In genomic region chr9:37632479-37632878, GRCh38 we compare ENCODE assay signal across 15 cellular contexts. TPM values are rescaled to one million over a fixed set of nuclear protein-coding genes. Genes with fewer than 3 reads are reported as not detected.
DNase-seq lines count a peak whose midpoint lies in the region; ATAC-seq, FAIRE-seq and TF ChIP-seq lines count a peak whose summit lies in the region.
"Had no signal": no experiment of that assay in that cellular context is flagged by ENCODE, and none has a peak within 500 bp of the region (broad histone marks: within the 10 kb centered on the region; RNA-seq: fewer than 3 reads in every experiment).

No MANE protein-coding gene starts in this region.

- no peak overlapping the region for H3K18ac ChIP-seq in H1 (ENCODE audit: extremely low read depth, low read length)

- H3F3A ChIP-seq in GM23338 (replicated peaks; ENCODE audit: low read depth): no peaks in the 10 kb centered on the region

- H4K91ac ChIP-seq in H1 (replicated peaks; ENCODE audit: insufficient read length, low read length): no peak overlapping the region

- H2AFZ ChIP-seq in GM23338: 0 out of 2 replicates have a peak overlapping the region, but pooled peaks have one; percentile 49
- peak overlapping the region; percentile 57 for H2AFZ ChIP-seq in H1 (ENCODE audit: low read length)

- peak; percentile 41; the same call in 1 of the 3 replicates for ATAC-seq in GM23338
- ATAC-seq: CD8-positive, alpha-beta T cell had no signal

- H3K79me1 ChIP-seq in H1 (ENCODE audit: low read depth, low read length): no peaks in the 10 kb centered on the region

- TF ChIP-seq EP300 in Ishikawa (IDR thresholded peaks at IDR 0.05; ENCODE audit: borderline replicate concordance): no peak
- TF ChIP-seq EP300 in H1 (IDR thresholded peaks at IDR 0.05; ENCODE audit: borderline replicate concordance in 1 of 2, low read depth in 2 of 2, low read length in 2 of 2): no peak

- POLR2A ChIA-PET in H1 (lab: Charles Lee; ENCODE audit: partially characterized antibody): interaction anchor here (0.7 kb wide), 1 partner anchor 11 kb away, joined by 3 read pairs; no protein-coding TSS in a partner anchor

- no peak overlapping the region for H2BK15ac ChIP-seq in H1 (ENCODE audit: low read length)

- H3K56ac ChIP-seq in H1 (replicated peaks; ENCODE audit: insufficient read length, low read depth, low read length): no peak overlapping the region

- H3K23ac ChIP-seq in H1 (ENCODE audit: insufficient read length): no peak overlapping the region

- TF ChIP-seq RAD21 in Ishikawa (IDR thresholded peaks at IDR 0.05; ENCODE audit: low read depth): no peak
- TF ChIP-seq RAD21 in H1 (IDR thresholded peaks at IDR 0.05 in 1 of 2, conservative IDR thresholded peaks at IDR 0.05 in 1 of 2; ENCODE audit: low read depth in 2 of 2, low read length in 2 of 2): no peak

- no peaks in the 10 kb centered on the region for H4K20me1 ChIP-seq in GM23338 (replicated peaks; ENCODE audit: insufficient read depth)
- H4K20me1 ChIP-seq in H1 (replicated peaks in 1 of 2; ENCODE audit: control insufficient read depth in 1 of 2, insufficient read depth in 2 of 2, low read length in 2 of 2): no peaks in the 10 kb centered on the region

- H3K14ac ChIP-seq in H1 (ENCODE audit: insufficient read length): no peak overlapping the region

- no peak overlapping the region for H2BK5ac ChIP-seq in H1 (ENCODE audit: low read depth, low read length)

- H3K79me2 ChIP-seq in GM23338 (replicated peaks; ENCODE audit: insufficient read depth): no peaks in the 10 kb centered on the region
- no peaks in the 10 kb centered on the region for H3K79me2 ChIP-seq in H1 (ENCODE audit: control insufficient read depth in 1 of 2, insufficient read depth in 2 of 2, low read length in 2 of 2)

- H3K4me3 ChIP-seq in GM23338: no peak overlapping the region
- H3K4me3 ChIP-seq in H1 (ENCODE audit: extremely low read depth in 1 of 4, insufficient read depth in 2 of 4, low read depth in 3 of 4, low read length in 4 of 4): no peak overlapping the region
- no peak overlapping the region for H3K4me3 ChIP-seq in prostate gland
- H3K4me3 ChIP-seq in ascending aorta: no peak overlapping the region

- H2AK5ac ChIP-seq in H1 (ENCODE audit: low read depth, low read length): no peak overlapping the region

- no peak for TF ChIP-seq POLR2A in H1 (IDR thresholded peaks at IDR 0.05; ENCODE audit: control extremely low read depth in 1 of 2, low read depth in 2 of 2, low read length in 2 of 2)
- no peak for TF ChIP-seq POLR2A in prostate gland (IDR thresholded peaks at IDR 0.05)

- H2BK12ac ChIP-seq in H1 (ENCODE audit: low read depth, low read length): no peak overlapping the region

- no peak for FAIRE-seq in H1 (lab: Jason Lieb, UNC)
- FAIRE-seq: H54 had no signal

- no peaks in the 10 kb centered on the region for H3K9me3 Mint-ChIP-seq in GM23338
- H3K9me3 Mint-ChIP-seq: CD8-positive, alpha-beta T cell had no signal

- H3K27me3 ChIP-seq in GM23338 (ENCODE audit: insufficient read depth) (no peaks in the 10 kb centered on the region), H1 (replicated peaks in 1 of 4; ENCODE audit: control insufficient read depth in 3 of 4, extremely low read depth in 1 of 4, insufficient read depth in 3 of 4, low read length in 3 of 4) (no peaks in the 10 kb centered on the region), prostate gland (replicated peaks; ENCODE audit: insufficient read depth) (no peaks in the 10 kb centered on the region), ascending aorta (no peaks in the 10 kb centered on the region)

- H3K4me3 Mint-ChIP-seq in GM23338: no peak overlapping the region
- H3K4me3 Mint-ChIP-seq: CD14-positive monocyte; CD8-positive, alpha-beta T cell had no signal

- no peak overlapping the region for H3K4me2 ChIP-seq in GM23338
- no peak overlapping the region for H3K4me2 ChIP-seq in H1 (ENCODE audit: insufficient read depth in 1 of 2, low read depth in 2 of 2, low read length in 2 of 2)

- no peak overlapping the region for H4K8ac ChIP-seq in H1 (ENCODE audit: extremely low read depth, insufficient read depth, low read length)

- no peak overlapping the region for H3K27ac Mint-ChIP-seq in GM23338
- H3K27ac Mint-ChIP-seq: CD14-positive monocyte; CD8-positive, alpha-beta T cell had no signal

- no peak overlapping the region for H4K5ac ChIP-seq in H1 (ENCODE audit: insufficient read length, low read depth, low read length)

- H2BK120ac ChIP-seq in H1 (replicated peaks; ENCODE audit: low read depth, low read length): no peak overlapping the region

- intact Hi-C loops in prostate gland (cut with DNase I): no loop called here
- intact Hi-C loops in ascending aorta (cut with DNase I): no loop called here

- no peaks in the 10 kb centered on the region for H3K9me2 ChIP-seq in GM23338 (ENCODE audit: insufficient read depth)

- no peak overlapping the region for H3K9ac ChIP-seq in H1 (replicated peaks in 1 of 4; ENCODE audit: extremely low read depth in 1 of 4, low read depth in 3 of 4, low read length in 3 of 4)

- H2BK20ac ChIP-seq in H1 (ENCODE audit: low read length): no peak overlapping the region

- H3K27me3 Mint-ChIP-seq in GM23338 (ENCODE audit: insufficient read depth, low read depth, poor library complexity): peaks cover 1% of the 10 kb centered on the region

- no peaks in the 10 kb centered on the region for H3K4me1 Mint-ChIP-seq in GM23338
- H3K4me1 Mint-ChIP-seq: CD14-positive monocyte had no signal

- no peak overlapping the region for H3K27ac ChIP-seq in GM23338 (ENCODE audit: low read depth)
- H3K27ac ChIP-seq in H1 (ENCODE audit: low read depth, low read length): no peak overlapping the region
- H3K27ac ChIP-seq in prostate gland: no peak overlapping the region
- no peak overlapping the region for H3K27ac ChIP-seq in ascending aorta

- CTCF ChIA-PET in H1 (lab: Charles Lee; ENCODE audit: partially characterized antibody): interaction anchor here (0.8 kb wide), 1 partner anchor 9 kb away, joined by 3 read pairs; no protein-coding TSS in a partner anchor

- H3K4me1 ChIP-seq in GM23338 (ENCODE audit: insufficient read depth) (no peaks in the 10 kb centered on the region), H1 (replicated peaks in 1 of 4; ENCODE audit: control insufficient read depth in 3 of 4, insufficient read depth in 4 of 4, low read length in 3 of 4) (no peaks in the 10 kb centered on the region), prostate gland (replicated peaks) (no peaks in the 10 kb centered on the region), ascending aorta (no peaks in the 10 kb centered on the region)
- H3K4me1 ChIP-seq: Caco-2 had no signal

- no peaks in the 10 kb centered on the region for H3K23me2 ChIP-seq in H1 (ENCODE audit: low read depth, low read length)

- 88% methylated on average over 4 of the region's 4 CpGs; no CpG with 5 or more reads in 1 of the 2 experiments for WGBS in H1 (ENCODE audit: extremely low coverage in 1 of 2, insufficient coverage in 1 of 2, insufficient read length in 1 of 2, insufficient replicate concordance in 2 of 2, low coverage in 1 of 2, low lambda C conversion rate in 2 of 2, missing lambda C conversion rate in 1 of 2), 2 experiments
- 86% methylated on average over 4 of the region's 4 CpGs for WGBS in prostate gland

- H3K9me3 ChIP-seq in H1 (ENCODE audit: insufficient read depth in 2 of 2, low read depth in 1 of 2, low read length in 1 of 2) (no peaks in the 10 kb centered on the region), prostate gland (no peaks in the 10 kb centered on the region), ascending aorta (no peaks in the 10 kb centered on the region)
- H3K9me3 ChIP-seq: Caco-2 had no signal

- TF ChIP-seq CTCF in GM23338 (conservative IDR thresholded peaks at IDR 0.05; ENCODE audit: low read depth in 2 of 2): no peak
- no peak for TF ChIP-seq CTCF in H1 (IDR thresholded peaks at IDR 0.05; ENCODE audit: control extremely low read depth in 1 of 3, insufficient read depth in 1 of 3, low read depth in 1 of 3, low read length in 3 of 3)
- no peak for TF ChIP-seq CTCF in prostate gland (IDR thresholded peaks at IDR 0.05)
- no peak for TF ChIP-seq CTCF in ascending aorta (IDR thresholded peaks at IDR 0.05)

- H3K4ac ChIP-seq in H1 (replicated peaks; ENCODE audit: insufficient read length, low read depth, low read length): no peak overlapping the region

- no peaks in the 10 kb centered on the region for H3K36me3 Mint-ChIP-seq in GM23338 (ENCODE audit: low read depth)
- H3K36me3 Mint-ChIP-seq: CD14-positive monocyte; CD8-positive, alpha-beta T cell had no signal

- DNase-seq in GM23338 (ENCODE audit: low spot score): peak; percentile 27
- DNase-seq in SK-N-DZ (ENCODE audit: low spot score): peak; percentile 69
- no peak for DNase-seq in H1 (ENCODE audit: low read depth in 1 of 2, low spot score in 2 of 2)
- DNase-seq in AG20443 (ENCODE audit: low spot score): no peak
- no peak for DNase-seq in prostate gland (ENCODE audit: low spot score)
- DNase-seq in ascending aorta (ENCODE audit: low spot score in 2 of 2): no peak
- DNase-seq: Caco-2; CD8-positive, alpha-beta T cell; DND-41; GDM1 had no signal

- no peaks in the 10 kb centered on the region for H3K36me3 ChIP-seq in GM23338 (ENCODE audit: insufficient read depth)
- H3K36me3 ChIP-seq in H1 (ENCODE audit: control insufficient read depth in 2 of 4, insufficient read depth in 4 of 4, low read length in 3 of 4): no peaks in the 10 kb centered on the region
- no peaks in the 10 kb centered on the region for H3K36me3 ChIP-seq in prostate gland
- H3K36me3 ChIP-seq in ascending aorta: no peaks in the 10 kb centered on the region

RNA-seq across cellular contexts. Expression of gene FRMPD1, which starts 18.3 kb away (rescaled TPM):
- 0.12 and 0.63 TPM in 2 replicates for total RNA-seq in GM23338 (2014; rRNA removed; shearing (Covaris generic))
- polyA plus RNA-seq in GM23338 (2016; fragmentation: Nextera tagmentation; extraction: Ambion mirVana) (0.23 and 0.37 TPM in 2 replicates), H1 (2011; rRNA removed) (0.25 and 0.27 TPM in 2 replicates)
- 7.6 and 9.3 TPM in 2 replicates for polyA plus RNA-seq in SK-N-DZ (2014; cell fraction: cytosol; rRNA removed)
- polyA plus RNA-seq in SK-N-DZ (2014; cell fraction: nucleus; rRNA removed): 9.4 and 16.1 TPM in 2 replicates
- 0.32 and 0.52 TPM in 2 replicates for total RNA-seq in H1 (2021; fragmentation: NEBNext Ultra II Directional; extraction: Animal tissue kit (Norgen Biotek cat#: 25700))
- polyA plus RNA-seq in H1 (2011; cell fraction: cytosol; rRNA removed): 0.13 TPM
- 0.53 TPM for polyA plus RNA-seq in H1 (2011; cell fraction: nucleus; rRNA removed)
- 0.27 to 0.35 TPM (median 0.29 TPM) in 4 replicates for polyA plus RNA-seq in H1 (2012, experiment 1 of 2)
- polyA plus RNA-seq in H1 (2012, experiment 2 of 2): 0.24 TPM
- 0.14 TPM for polyA plus RNA-seq in H1 (2013, experiment 1 of 2)
- 0.15 TPM for polyA plus RNA-seq in H1 (2013, experiment 2 of 2)
- 0.41 and 0.46 TPM in 2 replicates for polyA minus RNA-seq in H1 (2011; rRNA and poly(A)+ RNA removed)
- polyA minus RNA-seq in H1 (2011; cell fraction: cytosol; rRNA and poly(A)+ RNA removed): not detected
- 0.20 TPM for polyA minus RNA-seq in H1 (2011; cell fraction: nucleus; rRNA and poly(A)+ RNA removed)
- total RNA-seq in prostate gland (10 to 100 TPM in 1 of 2 donors, under 1 TPM in 1; 0.36 to 47.6 TPM), ascending aorta (not detected)
- total RNA-seq: Caco-2; CD8-positive, alpha-beta T cell had no signal
- polyA plus RNA-seq: AG04450, BJ, CD14-positive monocyte had no signal

RNA-seq across cellular contexts. Expression of gene TOMM5, which starts 40.1 kb away (rescaled TPM):
- total RNA-seq in GM23338 (2014; rRNA removed; shearing (Covaris generic)): 142 and 158 TPM in 2 replicates
- polyA plus RNA-seq in GM23338 (2016; fragmentation: Nextera tagmentation; extraction: Ambion mirVana): 529 and 593 TPM in 2 replicates
- polyA plus RNA-seq in SK-N-DZ (2014; cell fraction: cytosol; rRNA removed): 443 and 454 TPM in 2 replicates
- polyA plus RNA-seq in SK-N-DZ (2014; cell fraction: nucleus; rRNA removed): 310 and 362 TPM in 2 replicates
- total RNA-seq in H1 (2021; fragmentation: NEBNext Ultra II Directional; extraction: Animal tissue kit (Norgen Biotek cat#: 25700)): 160 and 174 TPM in 2 replicates
- 127 and 171 TPM in 2 replicates for polyA plus RNA-seq in H1 (2011; rRNA removed)
- 187 TPM for polyA plus RNA-seq in H1 (2011; cell fraction: cytosol; rRNA removed)
- 99.7 TPM for polyA plus RNA-seq in H1 (2011; cell fraction: nucleus; rRNA removed)
- 159 to 278 TPM (median 194 TPM) in 4 replicates for polyA plus RNA-seq in H1 (2012, experiment 1 of 2)
- 329 TPM for polyA plus RNA-seq in H1 (2012, experiment 2 of 2)
- polyA plus RNA-seq in H1 (2013, experiment 1 of 2): 219 TPM
- polyA plus RNA-seq in H1 (2013, experiment 2 of 2): 242 TPM
- polyA minus RNA-seq in H1 (2011; rRNA and poly(A)+ RNA removed): 59.7 and 60.3 TPM in 2 replicates
- polyA minus RNA-seq in H1 (2011; cell fraction: cytosol; rRNA and poly(A)+ RNA removed): 72.3 TPM
- 56.6 TPM for polyA minus RNA-seq in H1 (2011; cell fraction: nucleus; rRNA and poly(A)+ RNA removed)
- total RNA-seq in prostate gland: 10 to 100 TPM; 81.2 to 82.8 TPM
- total RNA-seq in ascending aorta: 64.5 TPM

RNA-seq across cellular contexts. Expression of gene FBXO10, which starts 56.3 kb away (rescaled TPM):
- 11.5 and 13.4 TPM in 2 replicates for total RNA-seq in GM23338 (2014; rRNA removed; shearing (Covaris generic))
- 3.4 TPM in 2 replicates for polyA plus RNA-seq in GM23338 (2016; fragmentation: Nextera tagmentation; extraction: Ambion mirVana)
- 13.7 and 15.8 TPM in 2 replicates for polyA plus RNA-seq in SK-N-DZ (2014; cell fraction: cytosol; rRNA removed)
- 23.1 and 25.5 TPM in 2 replicates for polyA plus RNA-seq in SK-N-DZ (2014; cell fraction: nucleus; rRNA removed)
- 13.1 and 15.4 TPM in 2 replicates for total RNA-seq in H1 (2021; fragmentation: NEBNext Ultra II Directional; extraction: Animal tissue kit (Norgen Biotek cat#: 25700))
- polyA plus RNA-seq in H1 (2011; rRNA removed): 13.9 and 17.4 TPM in 2 replicates
- 16.0 TPM for polyA plus RNA-seq in H1 (2011; cell fraction: cytosol; rRNA removed)
- polyA plus RNA-seq in H1 (2011; cell fraction: nucleus; rRNA removed): 24.4 TPM
- 12.9 to 15.5 TPM (median 14.2 TPM) in 4 replicates for polyA plus RNA-seq in H1 (2012, experiment 1 of 2)
- 10.5 TPM for polyA plus RNA-seq in H1 (2012, experiment 2 of 2)
- polyA plus RNA-seq in H1 (2013, experiment 1 of 2): 7.4 TPM
- 8.2 TPM for polyA plus RNA-seq in H1 (2013, experiment 2 of 2)
- 21.2 and 32.7 TPM in 2 replicates for polyA minus RNA-seq in H1 (2011; rRNA and poly(A)+ RNA removed)
- polyA minus RNA-seq in H1 (2011; cell fraction: cytosol; rRNA and poly(A)+ RNA removed): 11.5 TPM
- polyA minus RNA-seq in H1 (2011; cell fraction: nucleus; rRNA and poly(A)+ RNA removed): 15.6 TPM
- 10 to 100 TPM in 1 of 2 donors, 1 to 10 TPM in 1; 8.5 to 17.6 TPM for total RNA-seq in prostate gland
- 8.2 TPM for total RNA-seq in ascending aorta

Comparison
In these comparisons a context has a peak if more than half of its experiments do, and no peak if none do; other contexts are left out.
1. DNase-seq: peak in GM23338 (single experiment) and SK-N-DZ (single experiment); none in H1 (0 of 2), AG20443 (single experiment), prostate gland (single experiment) and ascending aorta (0 of 2).